In genomic region chr16:82313754-82314153, GRCh38 we compare ENCODE assay signal across 1 cellular context.
TF ChIP-seq lines count a peak whose summit lies in the region.

No MANE protein-coding gene starts in this region.

TF ChIP-seq in IMR-90, 13 proteins besides CTCF, POLR2A, EP300 and RAD21:
- TF ChIP-seq CHD1 (IDR thresholded peaks at IDR 0.05; ENCODE audit: low read depth, low read length) = no peak
- TF ChIP-seq FOS (IDR thresholded peaks at IDR 0.05; ENCODE audit: low read depth, low read length) = no peak
- no peak for TF ChIP-seq SMC3 (IDR thresholded peaks at IDR 0.05; ENCODE audit: low read depth, low read length)
- TF ChIP-seq ELK1 (IDR thresholded peaks at IDR 0.05; ENCODE audit: borderline replicate concordance, low read depth, low read length) = no peak
- no peak for TF ChIP-seq MAZ (IDR thresholded peaks at IDR 0.05; ENCODE audit: borderline replicate concordance, low read depth, low read length)
- TF ChIP-seq MXI1 (IDR thresholded peaks at IDR 0.05; ENCODE audit: borderline replicate concordance, low read depth, low read length) = no peak
- TF ChIP-seq MAFK (IDR thresholded peaks at IDR 0.05; ENCODE audit: low read depth, low read length) = no peak
- no peak for TF ChIP-seq RCOR1 (IDR thresholded peaks at IDR 0.05; ENCODE audit: insufficient replicate concordance, low read length)
- no peak for TF ChIP-seq NFE2L2 (IDR thresholded peaks at IDR 0.05; ENCODE audit: low read depth, low read length)
- TF ChIP-seq RFX5 (IDR thresholded peaks at IDR 0.05; ENCODE audit: low read depth, low read length) = no peak
- no peak for TF ChIP-seq CEBPB (IDR thresholded peaks at IDR 0.05; ENCODE audit: low read depth, low read length)
- no peak for TF ChIP-seq USF2 (IDR thresholded peaks at IDR 0.05; ENCODE audit: low read depth, low read length)
- no peak for TF ChIP-seq BHLHE40 (IDR thresholded peaks at IDR 0.05; ENCODE audit: low read depth, low read length)
